ENCODE assay signal across 17 cellular contexts in the genomic region with DNA sequence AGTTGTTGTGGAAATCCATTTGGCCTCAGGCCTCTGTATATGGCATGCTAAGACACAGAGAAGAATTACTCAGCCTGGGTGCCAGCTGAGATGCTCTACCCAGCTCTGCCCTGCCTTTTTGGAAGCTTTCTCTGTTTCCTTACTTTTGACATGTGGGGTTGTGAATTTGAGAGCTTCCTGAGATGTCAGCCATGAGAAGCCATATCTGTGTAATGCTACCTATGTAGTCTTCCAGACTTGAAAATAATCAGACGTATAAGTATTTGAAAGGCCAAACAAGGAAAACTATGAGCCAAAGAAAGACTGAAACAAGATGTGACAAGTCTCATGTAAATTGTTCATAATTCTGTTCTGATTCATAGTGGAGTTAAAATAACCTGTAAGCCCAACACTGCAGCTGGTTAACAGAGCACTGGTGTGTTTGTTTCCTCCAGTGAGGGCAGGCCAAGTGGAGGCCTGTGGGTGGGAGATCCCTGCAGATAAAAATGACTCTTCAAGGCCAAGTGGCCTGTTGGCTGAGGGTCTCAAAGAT.
DNase-seq lines count a peak whose midpoint lies in the region; ATAC-seq and TF ChIP-seq lines count a peak whose summit lies in the region.
"Had no signal": no experiment of that assay in that cellular context is flagged by ENCODE, and none has a peak within 500 bp of the region (broad histone marks: within the 10 kb centered on the region; RNA-seq: fewer than 3 reads in every experiment).

No MANE protein-coding gene starts in this region.

- TF ChIP-seq CTCF in breast epithelium (IDR thresholded peaks at IDR 0.05) (no peak), heart right ventricle (IDR thresholded peaks at IDR 0.05) (no peak), smooth muscle cell (IDR thresholded peaks at IDR 0.05; ENCODE audit: borderline replicate concordance, insufficient read depth, poor library complexity, severe bottlenecking) (no peak)

- H3K36me3 ChIP-seq in breast epithelium (no peaks in the 10 kb centered on the region), heart right ventricle (no peaks in the 10 kb centered on the region), smooth muscle cell (ENCODE audit: low read depth) (no peaks in the 10 kb centered on the region)
- H3K36me3 ChIP-seq: ovary, thyroid gland had no signal

- no peak overlapping the region for H2AFZ ChIP-seq in smooth muscle cell (ENCODE audit: low read depth)

- H3K9me3 ChIP-seq in breast epithelium (no peaks in the 10 kb centered on the region), heart right ventricle (no peaks in the 10 kb centered on the region), smooth muscle cell (replicated peaks; ENCODE audit: low read depth) (no peaks in the 10 kb centered on the region)
- H3K9me3 ChIP-seq: ovary, thyroid gland had no signal

- intact Hi-C loops in breast epithelium (cut with DNase I; ENCODE audit: low total_unique reads) = no loop called here
- intact Hi-C loops in heart right ventricle (cut with DNase I) = no loop called here

- peaks cover 0 to 15% of the 10 kb centered on the region in 2 donors for H3K4me1 ChIP-seq in breast epithelium
- peaks cover 0 to 37% (median 13%) of the 10 kb centered on the region in 9 donors for H3K4me1 ChIP-seq in heart right ventricle
- H3K4me1 ChIP-seq in smooth muscle cell (ENCODE audit: low read depth) = no peaks in the 10 kb centered on the region
- H3K4me1 ChIP-seq: thyroid gland had no signal

- 84 to 85% methylated on average over 1 of the region's 1 CpG for WGBS in heart right ventricle, 2 donors
- 81% methylated on average over 1 of the region's 1 CpG for WGBS in smooth muscle cell (ENCODE audit: low lambda C conversion rate)

- no peak overlapping the region for H3K9ac ChIP-seq in smooth muscle cell (ENCODE audit: low read depth)

- DNase-seq in HPDE6-E6E7 (ENCODE audit: extremely low spot score) = peak; percentile 54
- peak in 1 of 2 donors; percentile 51 for DNase-seq in breast epithelium (ENCODE audit: low spot score in 2 of 2)
- DNase-seq in heart right ventricle = no peak
- DNase-seq in smooth muscle cell (lab: John Stamatoyannopoulos, UW; ENCODE audit: unreplicated experiment) = no peak
- no peak for DNase-seq in NOMO-1 (lab: John Stamatoyannopoulos, UW; ENCODE audit: unreplicated experiment in 2 of 2)
- no peak for DNase-seq in GF-D8 (lab: John Stamatoyannopoulos, UW)
- no peak for DNase-seq in amniotic stem cell (lab: John Stamatoyannopoulos, UW)
- DNase-seq: activated CD4-positive, alpha-beta memory T cell treated with anti-CD3 and anti-CD28 coated beads for 36 hours; activated naive CD8-positive, alpha-beta T cell treated with anti-CD3 and anti-CD28 coated beads for 36 hours; activated T-cell treated with anti-CD3 and anti-CD28 coated beads, Interleukin-2, amount 50 U/mL, for 1 hour; Calu3; left cardiac atrium; NCI-H1048; ovary; thyroid gland had no signal

- H4K20me1 ChIP-seq in smooth muscle cell (ENCODE audit: low read depth) = no peaks in the 10 kb centered on the region

- no peak overlapping the region for H3K4me2 ChIP-seq in smooth muscle cell

- H3K27ac ChIP-seq in breast epithelium = peak overlapping the region; percentile 85 to 90
- peak overlapping the region in 6 of 10 donors; percentile 25 to 78 (median 56) for H3K27ac ChIP-seq in heart right ventricle
- H3K27ac ChIP-seq in smooth muscle cell (ENCODE audit: low read depth) = peak overlapping the region; percentile 62
- H3K27ac ChIP-seq: thyroid gland had no signal

- H3K79me2 ChIP-seq in smooth muscle cell (ENCODE audit: low read depth) = no peaks in the 10 kb centered on the region

- no peaks in the 10 kb centered on the region for H3K27me3 ChIP-seq in breast epithelium
- no peaks in the 10 kb centered on the region for H3K27me3 ChIP-seq in heart right ventricle
- H3K27me3 ChIP-seq in smooth muscle cell (ENCODE audit: low read depth) = no peaks in the 10 kb centered on the region
- H3K27me3 ChIP-seq: ovary, thyroid gland had no signal

- H3K4me3 ChIP-seq in breast epithelium = no peak overlapping the region
- H3K4me3 ChIP-seq in heart right ventricle = no peak overlapping the region
- no peak overlapping the region for H3K4me3 ChIP-seq in smooth muscle cell
- H3K4me3 ChIP-seq: K562, ovary, thyroid gland had no signal

- TF ChIP-seq POLR2A in breast epithelium (IDR thresholded peaks at IDR 0.05) = no peak

- ATAC-seq in heart right ventricle (peak; percentile 25 to 63 (median 48)), GM18907 (IDR thresholded peaks at IDR 0.05; ENCODE audit: unreplicated experiment) (no peak)
- ATAC-seq: K562 had no signal

- H3F3A ChIP-seq in smooth muscle cell (ENCODE audit: low read depth) = no peaks in the 10 kb centered on the region
